ENCODE assay signal across 7 cellular contexts in genomic region chr19:1266818-1267440, GRCh38. TPM values are rescaled to one million over a fixed set of nuclear protein-coding genes. Genes with fewer than 3 reads are reported as not detected.
DNase-seq lines count a peak whose midpoint lies in the region; ATAC-seq and TF ChIP-seq lines count a peak whose summit lies in the region.

No MANE protein-coding gene starts in this region.

- intact Hi-C loops in PC-3 (cut with micrococcal nuclease) = loop anchor here (1.0 kb wide), 1 partner anchor 23 kb away; no protein-coding TSS in a partner anchor

- H3K9me3 ChIP-seq in PC-3 (ENCODE audit: low read length) (no peaks in the 10 kb centered on the region), gastroesophageal sphincter (no peaks in the 10 kb centered on the region)

- TF ChIP-seq POLR2A in gastroesophageal sphincter (IDR thresholded peaks at IDR 0.05) = peak in 1 of 2 donors; percentile 28

- no peaks in the 10 kb centered on the region for H3K9me2 ChIP-seq in PC-3 (replicated peaks; ENCODE audit: low read length)

- H3K27me3 ChIP-seq in PC-3 (ENCODE audit: low read length) (no peaks in the 10 kb centered on the region), gastroesophageal sphincter (no peaks in the 10 kb centered on the region)

- CTCF ChIA-PET in PC-3 (lab: Charles Lee) = interaction anchor here (0.6 to 3.8 kb wide), 5 partner anchors 9 to 95 kb away, joined by 6 to 124 read pairs (median 13); no protein-coding TSS in a partner anchor

- ATAC-seq in HG02943 (IDR thresholded peaks at IDR 0.05; ENCODE audit: low read depth, unreplicated experiment) (peak; percentile 21), PC-3 (peak; percentile 9), gastroesophageal sphincter (peak; percentile 6), HG02884 (IDR thresholded peaks at IDR 0.05; ENCODE audit: unreplicated experiment) (no peak)

- DNase-seq in GM13977 (ENCODE audit: low spot score) = peak; percentile 80
- peak; percentile 54 for DNase-seq in PC-3
- peak; percentile 56 for DNase-seq in activated gamma-delta T cell treated with anti-CD3 and anti-CD28 coated beads, Interleukin-2, amount 50 U/mL, for 16 hours (ENCODE audit: low read depth)
- DNase-seq in occipital lobe (lab: John Stamatoyannopoulos, UW) = peak; percentile 45

- POLR2A ChIA-PET in PC-3 (lab: Charles Lee; ENCODE audit: unreplicated experiment) = interaction anchor here (0.9 kb wide), 1 partner anchor 9 kb away, joined by 3 read pairs; the partner anchor contains the start of gene FAM174C

- peak; percentile 98 for TF ChIP-seq CTCF in GM13977 (IDR thresholded peaks at IDR 0.05; ENCODE audit: extremely low read depth, insufficient read depth, missing control alignments)
- peak; percentile 84 for TF ChIP-seq CTCF in PC-3 (conservative IDR thresholded peaks at IDR 0.05; ENCODE audit: low read depth, low read length)
- peak in 3 of 4 experiments; percentile 98 to 100 (median 100) for TF ChIP-seq CTCF in gastroesophageal sphincter (IDR thresholded peaks at IDR 0.05)

- peak overlapping the region; percentile 67 for H3K4me3 ChIP-seq in PC-3 (ENCODE audit: low read length)
- H3K4me3 ChIP-seq in gastroesophageal sphincter = peak overlapping the region; percentile 19 to 62

- 0% methylated on average over 4 of the region's 73 CpGs; no CpG with 5 or more reads in 1 of the 2 donors for WGBS in gastroesophageal sphincter (ENCODE audit: low coverage in 1 of 2), 2 donors

- in situ Hi-C loops in GM13977 (cut with MboI; ENCODE audit: low pct_unique_long_range_greater_than_20kb, low sequenced_read_pairs, unreplicated experiment) = no loop called here

- peak overlapping the region; percentile 67 for H2AFZ ChIP-seq in PC-3 (ENCODE audit: low read length)

- H4K20me1 ChIP-seq in PC-3 (ENCODE audit: low read length) = no peaks in the 10 kb centered on the region

- H3F3A ChIP-seq in PC-3 (ENCODE audit: low read length, unreplicated experiment) = no peaks in the 10 kb centered on the region

- TF ChIP-seq EP300 in gastroesophageal sphincter (IDR thresholded peaks at IDR 0.05) = no peak

- H3K36me3 ChIP-seq in PC-3 (ENCODE audit: low read depth, low read length) = no peaks in the 10 kb centered on the region
- peaks cover 0 to 12% of the 10 kb centered on the region in 2 donors for H3K36me3 ChIP-seq in gastroesophageal sphincter

- H3K27ac ChIP-seq in PC-3 (ENCODE audit: low read length) (peak overlapping the region; percentile 82), gastroesophageal sphincter (peak overlapping the region; percentile 45 to 100 (median 94))

- H3K4me2 ChIP-seq in PC-3 (ENCODE audit: low read length) = peak overlapping the region; percentile 96

- H3K4me1 ChIP-seq in PC-3 (ENCODE audit: insufficient read depth, low read length) = peaks cover 64% of the 10 kb centered on the region
- peaks cover 4 to 85% (median 65%) of the 10 kb centered on the region in 3 donors for H3K4me1 ChIP-seq in gastroesophageal sphincter

- H3K9ac ChIP-seq in PC-3 (ENCODE audit: low read length) = peak overlapping the region; percentile 37

- BruUV-seq in PC-3 (replicated peaks; lab: Mats Ljungman, UMichigan) = no TSS peak

- peaks cover 27% of the 10 kb centered on the region for H3K79me2 ChIP-seq in PC-3 (ENCODE audit: low read length)

RNA-seq across cellular contexts. Expression of gene CIRBP, which starts 2.2 kb away (rescaled TPM):
- 136 and 197 TPM in 2 replicates for total RNA-seq in PC-3 (2014; rRNA removed)
- 100 to 1,000 TPM; 350 to 708 (median 559) TPM for total RNA-seq in gastroesophageal sphincter
- total RNA-seq in occipital lobe = 598 TPM

RNA-seq across cellular contexts. Expression of gene FAM174C, which starts 8.4 kb away (rescaled TPM):
- total RNA-seq in PC-3 (2014; rRNA removed) (110 and 133 TPM in 2 replicates), gastroesophageal sphincter (10 to 100 TPM; 14.2 to 42.2 (median 21.8) TPM), occipital lobe (6.7 TPM)

RNA-seq across cellular contexts. Expression of gene MIDN, which starts 18.5 kb away (rescaled TPM):
- 17.3 and 41.8 TPM in 2 replicates for total RNA-seq in PC-3 (2014; rRNA removed)
- 10 to 100 TPM; 20.0 to 40.1 (median 24.2) TPM for total RNA-seq in gastroesophageal sphincter
- 15.3 TPM for total RNA-seq in occipital lobe

RNA-seq across cellular contexts. Expression of gene EFNA2, which starts 18.7 kb away (rescaled TPM):
- total RNA-seq in PC-3 (2014; rRNA removed) = not detected in 2 replicates
- not detected for total RNA-seq in gastroesophageal sphincter
- 8.1 TPM for total RNA-seq in occipital lobe

RNA-seq across cellular contexts. Expression of gene ATP5F1D, which starts 25.4 kb away (rescaled TPM):
- total RNA-seq in PC-3 (2014; rRNA removed) (102 and 187 TPM in 2 replicates), gastroesophageal sphincter (100 to 1,000 TPM in 1 of 4 donors, 10 to 100 TPM in 3; 62.3 to 116 (median 84.1) TPM), occipital lobe (11.9 TPM)
